Comparison of ENCODE assay signal across 8 cellular contexts in the genomic region with DNA sequence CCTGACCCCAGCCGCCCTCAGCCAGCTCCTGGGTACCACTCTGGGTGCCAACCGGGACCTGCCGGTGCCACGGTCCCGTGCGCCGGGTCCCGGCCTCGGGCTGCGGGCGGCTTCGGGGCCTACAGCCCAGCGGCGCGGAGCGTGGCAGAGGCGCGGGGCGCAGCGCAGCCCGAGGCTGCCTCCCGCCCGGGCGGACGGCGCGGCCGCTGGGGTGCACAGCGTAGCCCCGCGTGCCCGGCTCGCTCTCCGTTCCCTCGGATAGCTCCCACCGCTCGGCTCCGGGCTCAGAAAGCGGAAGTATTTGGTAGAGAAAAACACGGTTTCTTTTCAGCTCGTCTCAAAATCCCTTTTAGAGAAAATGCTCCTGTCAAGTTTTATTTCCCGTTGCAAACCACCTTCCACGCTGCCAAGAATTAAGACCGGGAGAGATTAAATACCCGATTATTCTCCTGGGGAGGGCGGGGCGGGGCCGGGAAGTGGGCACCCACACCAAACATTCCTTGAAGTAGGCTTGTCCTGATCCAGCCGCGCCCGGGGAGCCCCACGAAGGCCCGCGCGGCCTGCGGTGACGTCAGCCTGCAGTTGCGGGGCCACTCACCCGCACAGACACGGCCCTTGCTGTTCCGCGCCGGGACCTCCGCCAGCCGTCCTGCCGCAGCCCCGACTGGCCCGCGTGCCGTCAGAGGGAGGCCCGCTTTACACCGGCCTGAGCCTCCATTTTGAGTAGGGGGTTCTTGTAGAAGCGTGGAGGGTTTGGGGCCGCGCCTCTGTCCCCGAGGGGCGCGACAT. TPM values are rescaled to one million over a fixed set of nuclear protein-coding genes. Genes with fewer than 3 reads are reported as not detected.
DNase-seq lines count a peak whose midpoint lies in the region; ATAC-seq, FAIRE-seq and TF ChIP-seq lines count a peak whose summit lies in the region.

No MANE protein-coding gene starts in this region.

- no peak overlapping the region for H3K18ac ChIP-seq in mesendoderm (ENCODE audit: low read length)

- in situ Hi-C loops in transverse colon (cut with MboI; ENCODE audit: low pct_ligation_motif_present in 1 of 4, low pct_unique_long_range_greater_than_20kb in 1 of 4, low sequenced_read_pairs in 3 of 4) = loop anchor here in 2 of 4 donors (25.0 kb wide), 1 partner anchor 1330 kb away; no protein-coding TSS in a partner anchor

- H3K9ac ChIP-seq in astrocyte (ENCODE audit: low read length) (no peak overlapping the region), mesendoderm (ENCODE audit: low read length) (no peak overlapping the region)

- DNase-seq in activated CD4-positive, alpha-beta T cell treated with anti-CD3 and anti-CD28 coated beads, Interleukin-2, amount 10 ng/mL, durations not matched to agents 7 days and 5 days = no peak
- DNase-seq in activated CD4-positive, alpha-beta T cell treated with anti-CD3 and anti-CD28 coated beads for 1 hour = no peak
- DNase-seq in astrocyte (ENCODE audit: low read depth) (no peak), mesendoderm (no peak), transverse colon (peak; percentile 63), activated gamma-delta T cell (lab: John Stamatoyannopoulos, UW) (no peak)

- no peak overlapping the region for H2BK5ac ChIP-seq in mesendoderm (ENCODE audit: low read length)

- TF ChIP-seq EP300 in transverse colon (IDR thresholded peaks at IDR 0.05; ENCODE audit: low read depth) = no peak

- no peak overlapping the region for H2AK5ac ChIP-seq in mesendoderm (ENCODE audit: low read length)

- H3K36me3 Mint-ChIP-seq in activated CD4-positive, alpha-beta T cell treated with anti-CD3 and anti-CD28 coated beads, Interleukin-2, amount 10 ng/mL, durations not matched to agents 7 days and 5 days (ENCODE audit: low read depth) = peaks cover 7% of the 10 kb centered on the region
- no peaks in the 10 kb centered on the region for H3K36me3 Mint-ChIP-seq in astrocyte (ENCODE audit: low read depth, unreplicated experiment)

- ATAC-seq in HG02678 (IDR thresholded peaks at IDR 0.05; ENCODE audit: unreplicated experiment) (no peak), GM18517 (IDR thresholded peaks at IDR 0.05; ENCODE audit: unreplicated experiment) (no peak)

- H3K9me3 ChIP-seq in astrocyte (ENCODE audit: insufficient read depth, low read depth, low read length) (peaks cover 3% of the 10 kb centered on the region), transverse colon (no peaks in the 10 kb centered on the region)

- no peak for FAIRE-seq in astrocyte (lab: Jason Lieb, UNC)

- peak; percentile 7 for TF ChIP-seq POLR2A in transverse colon (IDR thresholded peaks at IDR 0.05)

- peaks cover 3% of the 10 kb centered on the region for H3K4me1 ChIP-seq in astrocyte (ENCODE audit: insufficient read depth, low read length)
- H3K4me1 ChIP-seq in mesendoderm (ENCODE audit: control insufficient read depth, low read depth, low read length) = no peaks in the 10 kb centered on the region
- peaks cover 16 to 51% (median 43%) of the 10 kb centered on the region in 4 donors for H3K4me1 ChIP-seq in transverse colon

- TF ChIP-seq CTCF in astrocyte (IDR thresholded peaks at IDR 0.05; ENCODE audit: insufficient read depth, low read depth, low read length) = no peak
- no peak for TF ChIP-seq CTCF in transverse colon (IDR thresholded peaks at IDR 0.05)

- no peak overlapping the region for H2AFZ ChIP-seq in astrocyte (ENCODE audit: low read depth, low read length)

- no peak overlapping the region for H3K4ac ChIP-seq in mesendoderm (ENCODE audit: low read depth, low read length)

- H3K79me2 ChIP-seq in astrocyte (ENCODE audit: insufficient read depth, low read length) (no peaks in the 10 kb centered on the region), mesendoderm (ENCODE audit: control insufficient read depth, insufficient read depth, low read length) (no peaks in the 10 kb centered on the region)

- H3K79me1 ChIP-seq in mesendoderm (ENCODE audit: low read length) = no peaks in the 10 kb centered on the region

- H3K27me3 ChIP-seq in astrocyte (ENCODE audit: insufficient read depth, low read length) (peaks cover 98% of the 10 kb centered on the region), mesendoderm (ENCODE audit: insufficient read depth, low read length, poor library complexity) (peaks cover 68% of the 10 kb centered on the region), transverse colon (peaks cover 72% of the 10 kb centered on the region)

- H2BK120ac ChIP-seq in mesendoderm (ENCODE audit: low read depth, low read length) = no peak overlapping the region

- peaks cover 88% of the 10 kb centered on the region for H3K27me3 Mint-ChIP-seq in activated CD4-positive, alpha-beta T cell treated with anti-CD3 and anti-CD28 coated beads, Interleukin-2, amount 10 ng/mL, durations not matched to agents 7 days and 5 days
- H3K27me3 Mint-ChIP-seq in astrocyte (ENCODE audit: low read depth, unreplicated experiment) = peaks cover 89% of the 10 kb centered on the region

- H3K56ac ChIP-seq in mesendoderm (ENCODE audit: low read length) = no peak overlapping the region

- peak overlapping the region; percentile 81 for H3K23ac ChIP-seq in mesendoderm (ENCODE audit: low read length)

- H3K36me3 ChIP-seq in astrocyte (ENCODE audit: insufficient read depth, low read length) = no peaks in the 10 kb centered on the region
- H3K36me3 ChIP-seq in mesendoderm (ENCODE audit: control insufficient read depth, insufficient read depth, low read length) = no peaks in the 10 kb centered on the region
- H3K36me3 ChIP-seq in transverse colon = no peaks in the 10 kb centered on the region

- WGBS in mesendoderm (ENCODE audit: extremely low coverage, insufficient coverage, low lambda C conversion rate) = no CpG with 5 or more reads among the region's 78 CpGs
- WGBS in transverse colon (ENCODE audit: low coverage in 1 of 2), 2 donors = 4% methylated on average over 76 of the region's 78 CpGs; no CpG with 5 or more reads in 1 of the 2 donors

- H3K27ac ChIP-seq in astrocyte (ENCODE audit: low read depth, low read length) = no peak overlapping the region
- H3K27ac ChIP-seq in mesendoderm (ENCODE audit: low read depth, low read length) = no peak overlapping the region
- peak overlapping the region; percentile 95 to 99 (median 98) for H3K27ac ChIP-seq in transverse colon

- CTCF ChIA-PET in activated CD4-positive, alpha-beta T cell treated with anti-CD3 and anti-CD28 coated beads, Interleukin-2, amount 10 ng/mL, durations not matched to agents 7 days and 5 days (lab: Charles Lee) = interaction anchor here (0.6 to 2.3 kb wide), 4 partner anchors 11 to 152 kb away, joined by 3 to 8 read pairs (median 3); no protein-coding TSS in a partner anchor

- H4K20me1 ChIP-seq in astrocyte (ENCODE audit: insufficient read depth, low read length) = peaks cover 14% of the 10 kb centered on the region

- no peaks in the 10 kb centered on the region for H3K9me3 Mint-ChIP-seq in activated CD4-positive, alpha-beta T cell treated with anti-CD3 and anti-CD28 coated beads, Interleukin-2, amount 10 ng/mL, durations not matched to agents 7 days and 5 days
- H3K9me3 Mint-ChIP-seq in astrocyte (ENCODE audit: unreplicated experiment) = peaks cover 12% of the 10 kb centered on the region

- POLR2A ChIA-PET in activated CD4-positive, alpha-beta T cell treated with anti-CD3 and anti-CD28 coated beads, Interleukin-2, amount 10 ng/mL, durations not matched to agents 7 days and 5 days (lab: Charles Lee) = no interaction called here

- H3K4me3 Mint-ChIP-seq in activated CD4-positive, alpha-beta T cell treated with anti-CD3 and anti-CD28 coated beads, Interleukin-2, amount 10 ng/mL, durations not matched to agents 7 days and 5 days = peak overlapping the region; percentile 25
- H3K4me3 Mint-ChIP-seq in astrocyte (ENCODE audit: unreplicated experiment) = no peak overlapping the region

- intact Hi-C loops in transverse colon (cut with DNase I; ENCODE audit: low total_unique reads) = loop anchor here (5.0 to 10.0 kb wide), 3 partner anchors 725 to 982 kb away; no protein-coding TSS in a partner anchor

- no peak overlapping the region for H4K8ac ChIP-seq in mesendoderm (ENCODE audit: low read depth, low read length)

- no peak overlapping the region for H3K4me3 ChIP-seq in astrocyte (ENCODE audit: insufficient read depth, low read depth, low read length)
- H3K4me3 ChIP-seq in mesendoderm (ENCODE audit: low read length) = no peak overlapping the region
- H3K4me3 ChIP-seq in transverse colon = peak overlapping the region; percentile 27 to 73 (median 58)

- H4K5ac ChIP-seq in mesendoderm (ENCODE audit: low read length) = no peak overlapping the region

- H3K27ac Mint-ChIP-seq in activated CD4-positive, alpha-beta T cell treated with anti-CD3 and anti-CD28 coated beads, Interleukin-2, amount 10 ng/mL, durations not matched to agents 7 days and 5 days = no peak overlapping the region
- peak overlapping the region; percentile 26 for H3K27ac Mint-ChIP-seq in astrocyte (ENCODE audit: unreplicated experiment)

- peaks cover 24% of the 10 kb centered on the region for H3K4me1 Mint-ChIP-seq in activated CD4-positive, alpha-beta T cell treated with anti-CD3 and anti-CD28 coated beads, Interleukin-2, amount 10 ng/mL, durations not matched to agents 7 days and 5 days
- no peaks in the 10 kb centered on the region for H3K4me1 Mint-ChIP-seq in astrocyte (ENCODE audit: low read depth, unreplicated experiment)

- peak overlapping the region; percentile 62 for H3K4me2 ChIP-seq in astrocyte (ENCODE audit: low read length)
- H3K4me2 ChIP-seq in mesendoderm (ENCODE audit: low read length) = peak overlapping the region; percentile 53

- H2BK15ac ChIP-seq in mesendoderm (replicated peaks; ENCODE audit: low read depth) = no peak overlapping the region

RNA-seq across cellular contexts. Expression of gene HOXA13, which starts 7.2 kb away (rescaled TPM):
- not detected for total RNA-seq in activated CD4-positive, alpha-beta T cell treated with anti-CD3 and anti-CD28 coated beads, Interleukin-2, amount 10 ng/mL, durations not matched to agents 7 days and 5 days
- total RNA-seq in astrocyte (not detected in 2 replicates), transverse colon (10 to 100 TPM; 22.5 to 69.9 (median 38.7) TPM)
- 0.04 TPM for polyA plus RNA-seq in mesendoderm (2013, experiment 1 of 2)
- 0.06 TPM for polyA plus RNA-seq in mesendoderm (2013, experiment 2 of 2)

RNA-seq across cellular contexts. Expression of gene HOXA11, which starts 7.7 kb away (rescaled TPM):
- not detected for total RNA-seq in activated CD4-positive, alpha-beta T cell treated with anti-CD3 and anti-CD28 coated beads, Interleukin-2, amount 10 ng/mL, durations not matched to agents 7 days and 5 days
- total RNA-seq in astrocyte (not detected in 2 replicates), transverse colon (10 to 100 TPM in 1 of 4 donors, 1 to 10 TPM in 3; 4.5 to 21.3 (median 7.7) TPM)
- polyA plus RNA-seq in mesendoderm (2013, experiment 1 of 2) = not detected
- polyA plus RNA-seq in mesendoderm (2013, experiment 2 of 2) = not detected

RNA-seq across cellular contexts. Expression of gene HOXA10, which starts 18.6 kb away (rescaled TPM):
- total RNA-seq in activated CD4-positive, alpha-beta T cell treated with anti-CD3 and anti-CD28 coated beads, Interleukin-2, amount 10 ng/mL, durations not matched to agents 7 days and 5 days = not detected
- not detected in 2 replicates for total RNA-seq in astrocyte
- not detected for polyA plus RNA-seq in mesendoderm (2013, experiment 1 of 2)
- not detected for polyA plus RNA-seq in mesendoderm (2013, experiment 2 of 2)
- total RNA-seq in transverse colon = 10 to 100 TPM; 19.8 to 68.9 (median 36.4) TPM

RNA-seq across cellular contexts. Expression of gene HOXA9, which starts 27.4 kb away (rescaled TPM):
- not detected for total RNA-seq in activated CD4-positive, alpha-beta T cell treated with anti-CD3 and anti-CD28 coated beads, Interleukin-2, amount 10 ng/mL, durations not matched to agents 7 days and 5 days
- not detected in 2 replicates for total RNA-seq in astrocyte
- polyA plus RNA-seq in mesendoderm (2013, experiment 1 of 2) = not detected
- not detected for polyA plus RNA-seq in mesendoderm (2013, experiment 2 of 2)
- 100 to 1,000 TPM in 1 of 4 donors, 10 to 100 TPM in 3; 19.5 to 130 (median 50.6) TPM for total RNA-seq in transverse colon

RNA-seq across cellular contexts. Expression of gene HOXA7, which starts 36.3 kb away (rescaled TPM):
- total RNA-seq in activated CD4-positive, alpha-beta T cell treated with anti-CD3 and anti-CD28 coated beads, Interleukin-2, amount 10 ng/mL, durations not matched to agents 7 days and 5 days = not detected
- total RNA-seq in astrocyte (not detected in 2 replicates), transverse colon (10 to 100 TPM in 3 of 4 donors, 1 to 10 TPM in 1; 7.0 to 22.9 (median 12.8) TPM)
- 0.01 TPM for polyA plus RNA-seq in mesendoderm (2013, experiment 1 of 2)
- polyA plus RNA-seq in mesendoderm (2013, experiment 2 of 2) = not detected

Comparison
In these comparisons a context has a peak if more than half of its experiments do, and no peak if none do; other contexts are left out.
1. H3K27ac ChIP-seq: peak in transverse colon (4 of 4); none in astrocyte (single experiment) and mesendoderm (single experiment).
2. H3K4me3 ChIP-seq: peak in transverse colon (4 of 4); none in astrocyte (single experiment) and mesendoderm (single experiment).
3. RNA of gene HOXA13, which starts 7.2 kb away (total RNA-seq): 22.5 to 69.9 TPM in transverse colon; not detected in activated CD4-positive, alpha-beta T cell treated with anti-CD3 and anti-CD28 coated beads, Interleukin-2, amount 10 ng/mL, durations not matched to agents 7 days and 5 days and not detected in astrocyte; every median in the first group is over 10 times any median in the second.
4. RNA of gene HOXA10, which starts 18.6 kb away (total RNA-seq): 19.8 to 68.9 TPM in transverse colon; not detected in activated CD4-positive, alpha-beta T cell treated with anti-CD3 and anti-CD28 coated beads, Interleukin-2, amount 10 ng/mL, durations not matched to agents 7 days and 5 days and not detected in astrocyte; every median in the first group is over 10 times any median in the second.